Comparison of ENCODE assay signal across 2 cellular contexts in genomic region chr17:58107306-58107705, GRCh38.
TF ChIP-seq lines count a peak whose summit lies in the region.

No MANE protein-coding gene starts in this region.

TF ChIP-seq in HEK293, 187 proteins besides CTCF, POLR2A, EP300 and RAD21:
- TF ChIP-seq ZNF26 (tag by site-specific recombination; IDR thresholded peaks at IDR 0.05) (no peak), SETDB1 (IDR thresholded peaks at IDR 0.05; ENCODE audit: insufficient read length, low read length) (peak; percentile 67)

TF ChIP-seq in K562, 482 proteins besides CTCF, POLR2A, EP300 and RAD21:
- TF ChIP-seq TRIM24 (IDR thresholded peaks at IDR 0.05), result peak in 1 of 2 experiments; percentile 39; a peak in 1 of 4 replicates
- no peak for TF ChIP-seq ZBTB12 (CRISPR knock-in tag; IDR thresholded peaks at IDR 0.05)
- TF ChIP-seq ARID3B (CRISPR knock-in tag; IDR thresholded peaks at IDR 0.05; ENCODE audit: borderline replicate concordance), result no peak
- TF ChIP-seq RBFOX2 (IDR thresholded peaks at IDR 0.05; ENCODE audit: low read depth, low read length), result no peak
- TF ChIP-seq CBX5 (IDR thresholded peaks at IDR 0.05; ENCODE audit: borderline replicate concordance, low read depth), result 0 out of 2 replicates have a peak, but pooled peaks have one; percentile 37
- TF ChIP-seq MTA2 (IDR thresholded peaks at IDR 0.05; ENCODE audit: low read depth), result no peak
- TF ChIP-seq TBP (optimal IDR thresholded peaks at IDR 0.05; ENCODE audit: low read depth, low read length), result no peak
- TF ChIP-seq FOXJ2 (tag; IDR thresholded peaks at IDR 0.05), result no peak
- no peak for TF ChIP-seq SMARCB1 (IDR thresholded peaks at IDR 0.05; ENCODE audit: insufficient read length, low read depth)
- TF ChIP-seq SMAD3 (CRISPR knock-in tag; conservative IDR thresholded peaks at IDR 0.05), result no peak
- TF ChIP-seq CBX3 (IDR thresholded peaks at IDR 0.05; ENCODE audit: borderline replicate concordance in 1 of 2, low read length in 2 of 2), result peak in 1 of 2 experiments; percentile 76; a peak in 1 of 3 replicates
- no peak for TF ChIP-seq TFAM (CRISPR knock-in tag; conservative IDR thresholded peaks at IDR 0.05)
- TF ChIP-seq TRIM28 (IDR thresholded peaks at IDR 0.05), result peak; percentile 54; the same call in 1 of the 2 replicates
- TF ChIP-seq NFIX (CRISPR knock-in tag; IDR thresholded peaks at IDR 0.05; ENCODE audit: low read depth), result no peak
- no peak for TF ChIP-seq ZSCAN32 (CRISPR knock-in tag; IDR thresholded peaks at IDR 0.05)
- TF ChIP-seq ZNF280A (IDR thresholded peaks at IDR 0.05; ENCODE audit: low read depth, partially characterized antibody), result peak; percentile 39
- TF ChIP-seq CREB5 (CRISPR knock-in tag; IDR thresholded peaks at IDR 0.05), result no peak
- TF ChIP-seq ZNF778 (CRISPR knock-in tag; IDR thresholded peaks at IDR 0.05), result no peak
- no peak for TF ChIP-seq ETV6 (IDR thresholded peaks at IDR 0.05; ENCODE audit: borderline replicate concordance in 1 of 2, low read depth in 2 of 2, low read length in 1 of 2)
- no peak for TF ChIP-seq ETV6 (CRISPR knock-in tag; IDR thresholded peaks at IDR 0.05; ENCODE audit: borderline replicate concordance)
